Comparison of ENCODE assay signal across 18 cellular contexts in genomic region chr22:20057596-20058268, GRCh38. TPM values are rescaled to one million over a fixed set of nuclear protein-coding genes. Genes with fewer than 3 reads are reported as not detected.
DNase-seq lines count a peak whose midpoint lies in the region; FAIRE-seq and TF ChIP-seq lines count a peak whose summit lies in the region.
"Had no signal": no experiment of that assay in that cellular context is flagged by ENCODE, and none has a peak within 500 bp of the region (broad histone marks: within the 10 kb centered on the region; RNA-seq: fewer than 3 reads in every experiment).

No MANE protein-coding gene starts in this region.

- H3K27me3 ChIP-seq in BLaER1, result no peaks in the 10 kb centered on the region

- no peaks in the 10 kb centered on the region for H4K20me1 ChIP-seq in BLaER1

- H3K4me3 ChIP-seq in BLaER1 (no peak overlapping the region), HEK293 (ENCODE audit: low read depth, low read length) (no peak overlapping the region)

- DNase-seq in iPS-NIHi11 (ENCODE audit: low spot score), result peak; percentile 5
- DNase-seq in urothelium cell line (ENCODE audit: low spot score), result no peak
- no peak for DNase-seq in T-helper 2 cell treated with Interferon-gamma antibody and Interleukin-4, amounts not matched to agents 5 μg/mL and 100 μg/mL, for 36 hours (ENCODE audit: low spot score)
- DNase-seq in activated naive CD8-positive, alpha-beta T cell treated with anti-CD3 and anti-CD28 coated beads for 36 hours, result no peak
- DNase-seq: C1 segment of cervical spinal cord; Caco-2; CD4-positive, CD25-positive, alpha-beta regulatory T cell; GOT3; H7 had no signal

- POLR2A ChIA-PET in HEK293 (lab: Yijun Ruan, JAX), result no interaction called here

- no peak overlapping the region for H3K9ac ChIP-seq in BLaER1

- no peak for TF ChIP-seq CTCF in HEK293 (tag by site-specific recombination; IDR thresholded peaks at IDR 0.05)

- H3K9me3 Mint-ChIP-seq in T-helper 2 cell treated with Interferon-gamma antibody and Interleukin-4, amounts not matched to agents 5 μg/mL and 100 μg/mL, for 36 hours, result no peaks in the 10 kb centered on the region
- H3K9me3 Mint-ChIP-seq in activated naive CD8-positive, alpha-beta T cell treated with anti-CD3 and anti-CD28 coated beads for 36 hours, result no peaks in the 10 kb centered on the region
- H3K9me3 Mint-ChIP-seq: CD4-positive, CD25-positive, alpha-beta regulatory T cell; IgD-negative memory B cell had no signal

- FAIRE-seq in urothelium cell line (lab: Jason Lieb, UNC), result peak; percentile 23
- FAIRE-seq: D721Med, G401.6, GM12892, GM18507, HepG2 had no signal

- H3K36me3 ChIP-seq in BLaER1 (peaks cover 73% of the 10 kb centered on the region), HEK293 (ENCODE audit: control insufficient read depth in 2 of 2, insufficient read depth in 1 of 2, low read length in 2 of 2) (peaks cover 0 to 59% of the 10 kb centered on the region in 2 experiments; a peak in 1 of 3 replicates)

- no peak overlapping the region for H3K4me2 ChIP-seq in BLaER1

- CTCF ChIA-PET in HEK293 (lab: Yijun Ruan, JAX), result interaction anchor here (0.5 kb wide), 1 partner anchor 20 kb away, joined by 3 read pairs; no protein-coding TSS in a partner anchor

- H3K27ac ChIP-seq in BLaER1 (peak overlapping the region; percentile 90; the same call in 1 of the 2 replicates), HEK293 (ENCODE audit: extremely low read depth, low read depth, low read length) (no peak overlapping the region)

- H3K4me3 Mint-ChIP-seq in T-helper 2 cell treated with Interferon-gamma antibody and Interleukin-4, amounts not matched to agents 5 μg/mL and 100 μg/mL, for 36 hours, result no peak overlapping the region
- no peak overlapping the region for H3K4me3 Mint-ChIP-seq in activated naive CD8-positive, alpha-beta T cell treated with anti-CD3 and anti-CD28 coated beads for 36 hours
- H3K4me3 Mint-ChIP-seq: B cell; CD4-positive, CD25-positive, alpha-beta regulatory T cell; IgD-negative memory B cell had no signal

- H3K4me1 ChIP-seq in BLaER1, result peaks cover 68% of the 10 kb centered on the region
- H3K4me1 ChIP-seq in HEK293 (ENCODE audit: control insufficient read depth, insufficient read depth, low read length), result no peaks in the 10 kb centered on the region
- H3K4me1 ChIP-seq: Caco-2 had no signal

- H3K9me3 ChIP-seq in BLaER1, result no peaks in the 10 kb centered on the region
- H3K9me3 ChIP-seq in HEK293 (ENCODE audit: control insufficient read depth, insufficient read depth, low read depth, low read length), result no peaks in the 10 kb centered on the region
- H3K9me3 ChIP-seq: Caco-2 had no signal

- H3K27me3 Mint-ChIP-seq in T-helper 2 cell treated with Interferon-gamma antibody and Interleukin-4, amounts not matched to agents 5 μg/mL and 100 μg/mL, for 36 hours (ENCODE audit: low read depth), result no peaks in the 10 kb centered on the region
- H3K27me3 Mint-ChIP-seq in activated naive CD8-positive, alpha-beta T cell treated with anti-CD3 and anti-CD28 coated beads for 36 hours, result no peaks in the 10 kb centered on the region
- H3K27me3 Mint-ChIP-seq: B cell; CD4-positive, CD25-positive, alpha-beta regulatory T cell; IgD-negative memory B cell had no signal

- H3K36me3 Mint-ChIP-seq in T-helper 2 cell treated with Interferon-gamma antibody and Interleukin-4, amounts not matched to agents 5 μg/mL and 100 μg/mL, for 36 hours (ENCODE audit: low read depth), result peaks cover 9% of the 10 kb centered on the region
- H3K36me3 Mint-ChIP-seq in activated naive CD8-positive, alpha-beta T cell treated with anti-CD3 and anti-CD28 coated beads for 36 hours, result no peaks in the 10 kb centered on the region

- H3K27ac Mint-ChIP-seq in T-helper 2 cell treated with Interferon-gamma antibody and Interleukin-4, amounts not matched to agents 5 μg/mL and 100 μg/mL, for 36 hours, result no peak overlapping the region
- H3K27ac Mint-ChIP-seq in activated naive CD8-positive, alpha-beta T cell treated with anti-CD3 and anti-CD28 coated beads for 36 hours, result no peak overlapping the region
- H3K27ac Mint-ChIP-seq: B cell, IgD-negative memory B cell had no signal

- peaks cover 11% of the 10 kb centered on the region for H3K4me1 Mint-ChIP-seq in T-helper 2 cell treated with Interferon-gamma antibody and Interleukin-4, amounts not matched to agents 5 μg/mL and 100 μg/mL, for 36 hours (ENCODE audit: low read depth)
- H3K4me1 Mint-ChIP-seq in activated naive CD8-positive, alpha-beta T cell treated with anti-CD3 and anti-CD28 coated beads for 36 hours, result peaks cover 9% of the 10 kb centered on the region
- H3K4me1 Mint-ChIP-seq: B cell, IgD-negative memory B cell had no signal

TF ChIP-seq in HEK293, 187 proteins besides CTCF, POLR2A, EP300 and RAD21:
- peak; percentile 86 for TF ChIP-seq ZNF664 (tag by site-specific recombination; IDR thresholded peaks at IDR 0.05)
- no peak for TF ChIP-seq ZNF391 (tag by site-specific recombination; IDR thresholded peaks at IDR 0.05; ENCODE audit: borderline replicate concordance, low read depth)

RNA-seq across cellular contexts. Expression of gene DGCR8, which starts 22.3 kb away (rescaled TPM):
- 10 to 100 TPM; 42.6 to 47.0 TPM for total RNA-seq in activated naive CD8-positive, alpha-beta T cell treated with anti-CD3 and anti-CD28 coated beads for 36 hours

RNA-seq across cellular contexts. Expression of gene TANGO2, which starts 36.8 kb away (rescaled TPM):
- 10 to 100 TPM; 16.5 to 21.5 TPM for total RNA-seq in activated naive CD8-positive, alpha-beta T cell treated with anti-CD3 and anti-CD28 coated beads for 36 hours

RNA-seq across cellular contexts. Expression of gene ARVCF, which starts 41.1 kb away (rescaled TPM):
- 1 to 10 TPM; 1.1 to 1.6 TPM for total RNA-seq in activated naive CD8-positive, alpha-beta T cell treated with anti-CD3 and anti-CD28 coated beads for 36 hours

RNA-seq across cellular contexts. Expression of gene RANBP1, which starts 58.2 kb away (rescaled TPM):
- total RNA-seq in activated naive CD8-positive, alpha-beta T cell treated with anti-CD3 and anti-CD28 coated beads for 36 hours, result 100 to 1,000 TPM; 492 to 506 TPM

RNA-seq across cellular contexts. Expression of gene TRMT2A, which starts 59.3 kb away (rescaled TPM):
- 100 to 1,000 TPM; 124 to 139 TPM for total RNA-seq in activated naive CD8-positive, alpha-beta T cell treated with anti-CD3 and anti-CD28 coated beads for 36 hours
